In the genomic region with DNA sequence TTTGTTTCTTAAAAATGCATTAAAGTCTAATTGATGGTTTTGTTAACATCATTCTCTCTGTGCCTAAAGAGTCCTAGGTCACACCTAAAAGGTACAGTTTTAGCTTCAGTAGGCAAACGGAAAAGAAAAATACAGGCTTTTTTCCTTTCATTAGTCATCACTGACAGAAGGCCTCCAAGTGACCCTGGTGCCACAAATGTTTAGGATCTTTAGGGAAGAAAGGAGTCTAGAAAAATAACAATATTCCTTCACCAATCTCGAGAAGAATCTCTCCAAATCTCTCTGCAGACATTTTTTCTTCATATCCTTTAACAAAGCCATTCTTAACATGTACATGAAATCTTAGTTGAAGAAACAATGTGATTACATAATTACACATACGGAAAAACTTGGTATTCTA, we compare ENCODE assay signal across 8 cellular contexts. TPM values are rescaled to one million over a fixed set of nuclear protein-coding genes. Genes with fewer than 3 reads are reported as not detected.
DNase-seq lines count a peak whose midpoint lies in the region; ATAC-seq and TF ChIP-seq lines count a peak whose summit lies in the region.

No MANE protein-coding gene starts in this region.

- CTCF ChIA-PET in WTC11 (lab: Charles Lee) = no interaction called here

- TF ChIP-seq CTCF in WTC11 (IDR thresholded peaks at IDR 0.05) = no peak

- no peak overlapping the region for H3K27ac Mint-ChIP-seq in T-helper 2 cell treated with Interferon-gamma antibody and Interleukin-4, amounts not matched to agents 5 μg/mL and 100 μg/mL, for 36 hours
- no peak overlapping the region for H3K27ac Mint-ChIP-seq in WTC11
- H3K27ac Mint-ChIP-seq in stimulated activated naive B cell treated with anti-CD40 and anti-IgM and Interleukin-4, amounts not matched to agents 10 μg/mL and 1 μg/mL and 100 μg/mL, for 72 hours = peak overlapping the region; percentile 51

- DNase-seq in T-helper 2 cell treated with Interferon-gamma antibody and Interleukin-4, amounts not matched to agents 5 μg/mL and 100 μg/mL, for 36 hours (ENCODE audit: low spot score) = no peak
- DNase-seq in T-helper 2 cell = no peak
- no peak for DNase-seq in WTC11 (ENCODE audit: low spot score)
- DNase-seq in stimulated activated naive B cell treated with anti-CD40 and anti-IgM and Interleukin-4, amounts not matched to agents 10 μg/mL and 1 μg/mL and 100 μg/mL, for 72 hours = no peak
- DNase-seq in stimulated activated CD4-positive, alpha-beta T cell treated with anti-CD3 and anti-CD28 coated beads, Interleukin-4, amount 100 ng/mL, for 4 hours = no peak

- H3K9ac ChIP-seq in iPS-18a (ENCODE audit: low read length) = peak overlapping the region; percentile 73

- H3K27ac ChIP-seq in iPS-18a (ENCODE audit: low read length) = no peak overlapping the region

- H3K4me1 ChIP-seq in iPS-18a (ENCODE audit: control insufficient read depth, low read depth, low read length) = peaks cover 13% of the 10 kb centered on the region

- peaks cover 3% of the 10 kb centered on the region for H3K36me3 Mint-ChIP-seq in T-helper 2 cell treated with Interferon-gamma antibody and Interleukin-4, amounts not matched to agents 5 μg/mL and 100 μg/mL, for 36 hours (ENCODE audit: low read depth)
- H3K36me3 Mint-ChIP-seq in WTC11 = no peaks in the 10 kb centered on the region
- H3K36me3 Mint-ChIP-seq in stimulated activated naive B cell treated with anti-CD40 and anti-IgM and Interleukin-4, amounts not matched to agents 10 μg/mL and 1 μg/mL and 100 μg/mL, for 72 hours = peaks cover 18 to 20% of the 10 kb centered on the region in 2 donors

- H3K9me3 ChIP-seq in iPS-18a (ENCODE audit: control insufficient read depth, low read depth, low read length) = no peaks in the 10 kb centered on the region

- H3K27me3 Mint-ChIP-seq in T-helper 2 cell treated with Interferon-gamma antibody and Interleukin-4, amounts not matched to agents 5 μg/mL and 100 μg/mL, for 36 hours (ENCODE audit: low read depth) = peaks cover 53% of the 10 kb centered on the region
- peaks cover 28% of the 10 kb centered on the region for H3K27me3 Mint-ChIP-seq in WTC11 (ENCODE audit: low read depth)
- H3K27me3 Mint-ChIP-seq in stimulated activated naive B cell treated with anti-CD40 and anti-IgM and Interleukin-4, amounts not matched to agents 10 μg/mL and 1 μg/mL and 100 μg/mL, for 72 hours = no peaks in the 10 kb centered on the region

- no peaks in the 10 kb centered on the region for H3K36me3 ChIP-seq in iPS-18a (ENCODE audit: control insufficient read depth, low read depth, low read length)

- peak overlapping the region; percentile 75 for H3K4me3 ChIP-seq in iPS-18a (ENCODE audit: low read length)

- peak overlapping the region; percentile 87 for H3K4me3 Mint-ChIP-seq in T-helper 2 cell treated with Interferon-gamma antibody and Interleukin-4, amounts not matched to agents 5 μg/mL and 100 μg/mL, for 36 hours
- peak overlapping the region; percentile 82 for H3K4me3 Mint-ChIP-seq in WTC11
- peak overlapping the region; percentile 90 to 94 for H3K4me3 Mint-ChIP-seq in stimulated activated naive B cell treated with anti-CD40 and anti-IgM and Interleukin-4, amounts not matched to agents 10 μg/mL and 1 μg/mL and 100 μg/mL, for 72 hours

- POLR2A ChIA-PET in WTC11 (lab: Charles Lee) = no interaction called here

- peaks cover 7% of the 10 kb centered on the region for H3K4me1 Mint-ChIP-seq in T-helper 2 cell treated with Interferon-gamma antibody and Interleukin-4, amounts not matched to agents 5 μg/mL and 100 μg/mL, for 36 hours (ENCODE audit: low read depth)
- peaks cover 36% of the 10 kb centered on the region for H3K4me1 Mint-ChIP-seq in WTC11
- peaks cover 36 to 61% of the 10 kb centered on the region in 2 donors for H3K4me1 Mint-ChIP-seq in stimulated activated naive B cell treated with anti-CD40 and anti-IgM and Interleukin-4, amounts not matched to agents 10 μg/mL and 1 μg/mL and 100 μg/mL, for 72 hours

- peaks cover 31% of the 10 kb centered on the region for H3K27me3 ChIP-seq in iPS-18a (ENCODE audit: control insufficient read depth, insufficient read depth, low read length)

- no peak for ATAC-seq in WTC11
- no peak for ATAC-seq in stimulated activated naive B cell treated with anti-CD40 and anti-IgM and Interleukin-4, amounts not matched to agents 10 μg/mL and 1 μg/mL and 100 μg/mL, for 72 hours (replicated peaks)
- ATAC-seq in HG02970 (IDR thresholded peaks at IDR 0.05; ENCODE audit: low FRiP score, unreplicated experiment) = no peak
- ATAC-seq in GM21360 (IDR thresholded peaks at IDR 0.05; ENCODE audit: unreplicated experiment) = no peak

- no peaks in the 10 kb centered on the region for H3K9me3 Mint-ChIP-seq in T-helper 2 cell treated with Interferon-gamma antibody and Interleukin-4, amounts not matched to agents 5 μg/mL and 100 μg/mL, for 36 hours
- no peaks in the 10 kb centered on the region for H3K9me3 Mint-ChIP-seq in WTC11
- H3K9me3 Mint-ChIP-seq in stimulated activated naive B cell treated with anti-CD40 and anti-IgM and Interleukin-4, amounts not matched to agents 10 μg/mL and 1 μg/mL and 100 μg/mL, for 72 hours = peaks cover 5 to 13% of the 10 kb centered on the region in 2 donors

TF ChIP-seq in WTC11, 78 proteins besides CTCF, POLR2A, EP300 and RAD21:
- TF ChIP-seq, protein P1, sequence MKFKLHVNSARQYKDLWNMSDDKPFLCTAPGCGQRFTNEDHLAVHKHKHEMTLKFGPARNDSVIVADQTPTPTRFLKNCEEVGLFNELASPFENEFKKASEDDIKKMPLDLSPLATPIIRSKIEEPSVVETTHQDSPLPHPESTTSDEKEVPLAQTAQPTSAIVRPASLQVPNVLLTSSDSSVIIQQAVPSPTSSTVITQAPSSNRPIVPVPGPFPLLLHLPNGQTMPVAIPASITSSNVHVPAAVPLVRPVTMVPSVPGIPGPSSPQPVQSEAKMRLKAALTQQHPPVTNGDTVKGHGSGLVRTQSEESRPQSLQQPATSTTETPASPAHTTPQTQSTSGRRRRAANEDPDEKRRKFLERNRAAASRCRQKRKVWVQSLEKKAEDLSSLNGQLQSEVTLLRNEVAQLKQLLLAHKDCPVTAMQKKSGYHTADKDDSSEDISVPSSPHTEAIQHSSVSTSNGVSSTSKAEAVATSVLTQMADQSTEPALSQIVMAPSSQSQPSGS (CRISPR knock-in tag; IDR thresholded peaks at IDR 0.05; ENCODE audit: borderline replicate concordance, low read depth) = no peak
- TF ChIP-seq GABPB1 (CRISPR knock-in tag; IDR thresholded peaks at IDR 0.05) = no peak
- TF ChIP-seq, protein P2, sequence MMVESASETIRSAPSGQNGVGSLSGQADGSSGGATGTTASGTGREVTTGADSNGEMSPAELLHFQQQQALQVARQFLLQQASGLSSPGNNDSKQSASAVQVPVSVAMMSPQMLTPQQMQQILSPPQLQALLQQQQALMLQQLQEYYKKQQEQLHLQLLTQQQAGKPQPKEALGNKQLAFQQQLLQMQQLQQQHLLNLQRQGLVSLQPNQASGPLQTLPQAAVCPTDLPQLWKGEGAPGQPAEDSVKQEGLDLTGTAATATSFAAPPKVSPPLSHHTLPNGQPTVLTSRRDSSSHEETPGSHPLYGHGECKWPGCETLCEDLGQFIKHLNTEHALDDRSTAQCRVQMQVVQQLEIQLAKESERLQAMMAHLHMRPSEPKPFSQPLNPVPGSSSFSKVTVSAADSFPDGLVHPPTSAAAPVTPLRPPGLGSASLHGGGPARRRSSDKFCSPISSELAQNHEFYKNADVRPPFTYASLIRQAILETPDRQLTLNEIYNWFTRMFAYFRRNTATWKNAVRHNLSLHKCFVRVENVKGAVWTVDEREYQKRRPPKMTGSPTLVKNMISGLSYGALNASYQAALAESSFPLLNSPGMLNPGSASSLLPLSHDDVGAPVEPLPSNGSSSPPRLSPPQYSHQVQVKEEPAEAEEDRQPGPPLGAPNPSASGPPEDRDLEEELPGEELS (CRISPR knock-in tag; IDR thresholded peaks at IDR 0.05) = no peak
- no peak for TF ChIP-seq JUN (CRISPR knock-in tag; IDR thresholded peaks at IDR 0.05)
- TF ChIP-seq ZNF671 (CRISPR knock-in tag; IDR thresholded peaks at IDR 0.05) = no peak
- no peak for TF ChIP-seq SOX15 (CRISPR knock-in tag; IDR thresholded peaks at IDR 0.05)
- TF ChIP-seq FOXK1 (CRISPR knock-in tag; IDR thresholded peaks at IDR 0.05) = no peak
- no peak for TF ChIP-seq GTF2I (CRISPR knock-in tag; conservative IDR thresholded peaks at IDR 0.05)
- no peak for TF ChIP-seq ATF1 (CRISPR knock-in tag; IDR thresholded peaks at IDR 0.05)
- TF ChIP-seq FOXJ3 (CRISPR knock-in tag; IDR thresholded peaks at IDR 0.05; ENCODE audit: borderline replicate concordance) = no peak
- TF ChIP-seq ETV6 (CRISPR knock-in tag; IDR thresholded peaks at IDR 0.05) = no peak
- TF ChIP-seq, protein P3, sequence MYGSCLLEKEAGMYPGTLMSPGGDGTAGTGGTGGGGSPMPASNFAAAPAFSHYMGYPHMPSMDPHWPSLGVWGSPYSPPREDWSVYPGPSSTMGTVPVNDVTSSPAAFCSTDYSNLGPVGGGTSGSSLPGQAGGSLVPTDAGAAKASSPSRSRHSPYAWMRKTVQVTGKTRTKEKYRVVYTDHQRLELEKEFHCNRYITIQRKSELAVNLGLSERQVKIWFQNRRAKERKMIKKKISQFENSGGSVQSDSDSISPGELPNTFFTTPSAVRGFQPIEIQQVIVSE (CRISPR knock-in tag; IDR thresholded peaks at IDR 0.05; ENCODE audit: borderline replicate concordance) = no peak
- no peak for TF ChIP-seq JAZF1 (CRISPR knock-in tag; IDR thresholded peaks at IDR 0.05)
- TF ChIP-seq, protein P4, sequence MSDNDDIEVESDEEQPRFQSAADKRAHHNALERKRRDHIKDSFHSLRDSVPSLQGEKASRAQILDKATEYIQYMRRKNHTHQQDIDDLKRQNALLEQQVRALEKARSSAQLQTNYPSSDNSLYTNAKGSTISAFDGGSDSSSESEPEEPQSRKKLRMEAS (CRISPR knock-in tag; IDR thresholded peaks at IDR 0.05) = no peak
- no peak for TF ChIP-seq TEAD4 (CRISPR knock-in tag; IDR thresholded peaks at IDR 0.05)
- TF ChIP-seq NR1H2 (CRISPR knock-in tag; IDR thresholded peaks at IDR 0.05) = no peak
TF ChIP-seq in WTC11: peak in this region for 0.

RNA-seq across cellular contexts. Expression of a gene that starts 2.0 kb away (rescaled TPM):
- total RNA-seq in WTC11 (2021) = 12.7 to 15.2 TPM (median 13.8 TPM) in 3 replicates
